Comparison of ENCODE assay signal across 29 cellular contexts in the genomic region with DNA sequence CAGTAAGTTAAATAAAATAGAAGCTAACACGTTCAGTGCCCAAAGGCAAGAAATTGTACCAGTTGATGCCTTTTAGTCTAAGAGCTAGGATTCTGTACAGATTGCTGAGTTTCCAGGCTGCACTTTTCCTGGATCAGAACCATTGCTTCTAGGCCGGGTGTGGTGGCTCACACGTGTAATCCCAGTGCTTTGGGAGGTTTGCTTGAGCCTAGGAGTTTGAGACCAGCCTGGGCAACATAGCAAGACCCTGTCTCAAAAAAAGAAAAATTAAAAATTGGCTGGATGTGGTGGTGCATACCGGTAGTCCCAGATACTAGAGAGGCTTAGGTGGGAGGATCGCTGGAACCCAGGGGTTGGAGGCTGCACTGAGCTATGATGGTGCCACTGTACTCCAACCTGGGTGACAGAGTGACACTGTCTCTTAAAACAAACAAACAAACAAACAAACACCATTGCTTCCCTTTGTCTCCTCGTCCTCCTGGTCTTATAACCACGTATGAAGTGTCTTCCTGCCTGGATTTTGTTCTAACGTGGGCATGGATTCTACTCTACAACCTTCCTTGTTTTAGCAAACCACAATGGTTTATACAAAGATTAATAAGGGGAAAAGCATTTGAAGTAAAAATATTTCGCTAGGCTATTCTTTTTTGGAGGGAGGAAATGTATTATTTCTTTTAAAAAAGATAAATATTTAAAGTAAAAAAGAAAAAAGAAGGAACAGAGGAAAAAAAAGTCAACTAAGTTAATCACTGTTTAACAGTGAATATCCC.
"Had no signal": no experiment of that assay in that cellular context is flagged by ENCODE, and none has a peak within 500 bp of the region (broad histone marks: within the 10 kb centered on the region; RNA-seq: fewer than 3 reads in every experiment).

No MANE protein-coding gene starts in this region.

- H3K36me3 ChIP-seq: adrenal gland, breast epithelium, cardiac muscle cell, gastrocnemius medialis had no signal

- DNase-seq: activated CD4-positive, alpha-beta memory T cell treated with anti-CD3 and anti-CD28 coated beads for 36 hours; activated CD4-positive, alpha-beta T cell treated with anti-CD3 and anti-CD28 coated beads for 36 hours; activated CD4-positive, alpha-beta T cell treated with anti-CD3 and anti-CD28 coated beads, Interleukin-2, amount 10 ng/mL, durations not matched to agents 24 days and 14 days; activated CD4-positive, CD25-positive, alpha-beta regulatory T cell; activated CD4-positive, CD25-positive, alpha-beta regulatory T cell treated with anti-CD3 and anti-CD28 coated beads, Interleukin-2, amount 50 U/mL, for 72 hours; activated CD8-positive, alpha-beta memory T cell treated with anti-CD3 and anti-CD28 coated beads, Interleukin-2, amount 10 ng/mL, durations not matched to agents 7 days and 5 days; activated CD8-positive, alpha-beta memory T cell treated with anti-CD3 and anti-CD28 coated beads, Interleukin-2, amount 50 U/mL, for 4 hours; activated CD8-positive, alpha-beta T cell treated with anti-CD3 and anti-CD28 coated beads, Interleukin-2, amount 10 ng/mL, durations not matched to agents 7 days and 5 days; activated effector memory CD4-positive, alpha-beta T cell treated with anti-CD3 and anti-CD28 coated beads, Interleukin-2, amount 50 U/mL, for 16 hours; activated naive CD4-positive, alpha-beta T cell treated with anti-CD3 and anti-CD28 coated beads for 36 hours; activated naive CD8-positive, alpha-beta T cell treated with anti-CD3 and anti-CD28 coated beads for 36 hours; activated naive CD8-positive, alpha-beta T cell treated with anti-CD3 and anti-CD28 coated beads, Interleukin-2, amount 50 U/mL, for 24 hours; activated T-cell treated with anti-CD3 and anti-CD28 coated beads, Interleukin-2, amount 50 U/mL, for 1 hour; activated T-cell treated with anti-CD3 and anti-CD28 coated beads, Interleukin-2, amount 50 U/mL, for 48 hours; adrenal gland; amygdala; effector CD4-positive, alpha-beta T cell; effector memory CD8-positive, alpha-beta T cell; erythroblast; foreskin keratinocyte; gastrocnemius medialis; glutamatergic neuron; heart left ventricle; T-helper 2 cell had no signal

- H3K27me3 ChIP-seq: adrenal gland, breast epithelium, cardiac muscle cell, esophagus muscularis mucosa, foreskin keratinocyte, gastrocnemius medialis, heart left ventricle, hepatocyte had no signal

- H2AFZ ChIP-seq: hepatocyte had no signal

- H3K27ac ChIP-seq: breast epithelium, coronary artery, foreskin keratinocyte, gastrocnemius medialis, hepatocyte had no signal

- H3K4me2 ChIP-seq: hepatocyte had no signal

- H3K4me3 ChIP-seq: adrenal gland, breast epithelium, cardiac muscle cell, coronary artery, esophagus muscularis mucosa, gastrocnemius medialis, heart left ventricle, hepatocyte had no signal

- H3K4me1 ChIP-seq: breast epithelium had no signal

- H3K9me3 ChIP-seq: adrenal gland, esophagus muscularis mucosa, gastrocnemius medialis had no signal

- ATAC-seq: activated CD4-positive, alpha-beta T cell treated with anti-CD3 and anti-CD28 coated beads for 36 hours; activated CD8-positive, alpha-beta memory T cell treated with anti-CD3 and anti-CD28 coated beads, Interleukin-2, amount 10 ng/mL, durations not matched to agents 7 days and 5 days; activated CD8-positive, alpha-beta T cell treated with anti-CD3 and anti-CD28 coated beads, Interleukin-2, amount 10 ng/mL, durations not matched to agents 7 days and 5 days; activated naive CD8-positive, alpha-beta T cell treated with anti-CD3 and anti-CD28 coated beads, Interleukin-2, amount 50 U/mL, for 24 hours; effector memory CD8-positive, alpha-beta T cell; foreskin keratinocyte; gastrocnemius medialis had no signal
